26 cellular contexts compared by ENCODE assay signal in the genomic region with DNA sequence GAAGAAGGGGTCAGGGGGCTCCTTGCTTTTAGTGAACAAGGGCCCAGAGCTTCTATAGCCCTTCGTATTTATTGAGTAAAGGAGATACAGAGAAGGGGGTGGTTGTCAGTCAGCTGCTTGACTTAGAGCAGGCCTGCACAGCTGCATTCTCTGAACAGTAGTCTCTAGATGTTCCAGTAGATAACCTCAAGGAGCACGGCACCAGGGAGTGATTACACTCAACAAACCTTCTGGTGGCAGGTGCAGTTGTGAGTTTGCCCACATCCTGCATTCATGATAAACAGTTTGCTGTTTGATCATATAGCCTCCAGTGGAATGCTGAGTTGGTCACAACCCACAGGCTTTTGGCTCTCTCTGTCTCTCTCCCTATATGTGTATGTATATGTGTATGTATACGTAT.
"Had no signal": no experiment of that assay in that cellular context is flagged by ENCODE, and none has a peak within 500 bp of the region (broad histone marks: within the 10 kb centered on the region; RNA-seq: fewer than 3 reads in every experiment).

No MANE protein-coding gene starts in this region.

- H3K4me3 ChIP-seq: colonic mucosa, coronary artery, dorsolateral prefrontal cortex, esophagus muscularis mucosa, esophagus squamous epithelium, gastrocnemius medialis, gastroesophageal sphincter, heart left ventricle, heart right ventricle, hepatocyte had no signal

- DNase-seq: colonic mucosa; cortex of kidney; dermis blood vessel endothelial cell; dorsolateral prefrontal cortex; effector CD4-positive, alpha-beta T cell; effector CD8-positive, alpha-beta T cell; effector memory CD4-positive, alpha-beta T cell; effector memory CD8-positive, alpha-beta T cell; endodermal cell; erythroblast; esophagus squamous epithelium; foreskin fibroblast; foreskin keratinocyte; foreskin melanocyte; gastrocnemius medialis; glutamatergic neuron; head of caudate nucleus; heart left ventricle; heart right ventricle had no signal

- H2AFZ ChIP-seq: hepatocyte had no signal

- H3K27me3 ChIP-seq: colonic mucosa, dorsolateral prefrontal cortex, esophagus muscularis mucosa, esophagus squamous epithelium, foreskin keratinocyte, gastrocnemius medialis, gastroesophageal sphincter, heart left ventricle, heart right ventricle, hepatocyte had no signal

- H3K4me1 ChIP-seq: colonic mucosa, esophagus muscularis mucosa, esophagus squamous epithelium, foreskin keratinocyte, gastrocnemius medialis, gastroesophageal sphincter, heart left ventricle had no signal

- H3K4me3 Mint-ChIP-seq: dendritic cell treated with granulocyte-macrophage colony-stimulating factor and Interleukin-4, amounts not matched to agents 40 ng/mL and 50 ng/mL, for 4 days; effector memory CD8-positive, alpha-beta T cell; endodermal cell had no signal

- H3K27me3 Mint-ChIP-seq: dendritic cell treated with granulocyte-macrophage colony-stimulating factor and Interleukin-4, amounts not matched to agents 40 ng/mL and 50 ng/mL, for 4 days; effector memory CD8-positive, alpha-beta T cell had no signal

- H3K27ac Mint-ChIP-seq: dendritic cell treated with granulocyte-macrophage colony-stimulating factor and Interleukin-4, amounts not matched to agents 40 ng/mL and 50 ng/mL, for 4 days; effector memory CD8-positive, alpha-beta T cell; endodermal cell had no signal

- ATAC-seq: effector memory CD8-positive, alpha-beta T cell; esophagus mucosa; foreskin keratinocyte; gastrocnemius medialis; gastroesophageal sphincter; heart left ventricle; heart right ventricle had no signal

- H3K9me3 ChIP-seq: colonic mucosa, esophagus muscularis mucosa, esophagus squamous epithelium, gastrocnemius medialis, gastroesophageal sphincter had no signal

- H3K4me2 ChIP-seq: hepatocyte had no signal

- H3K27ac ChIP-seq: colonic mucosa, coronary artery, dorsolateral prefrontal cortex, epithelial cell of prostate, esophagus muscularis mucosa, esophagus squamous epithelium, foreskin keratinocyte, gastrocnemius medialis, gastroesophageal sphincter, heart left ventricle, heart right ventricle, hepatocyte had no signal
